ENCODE assay signal across 21 cellular contexts in the genomic region with DNA sequence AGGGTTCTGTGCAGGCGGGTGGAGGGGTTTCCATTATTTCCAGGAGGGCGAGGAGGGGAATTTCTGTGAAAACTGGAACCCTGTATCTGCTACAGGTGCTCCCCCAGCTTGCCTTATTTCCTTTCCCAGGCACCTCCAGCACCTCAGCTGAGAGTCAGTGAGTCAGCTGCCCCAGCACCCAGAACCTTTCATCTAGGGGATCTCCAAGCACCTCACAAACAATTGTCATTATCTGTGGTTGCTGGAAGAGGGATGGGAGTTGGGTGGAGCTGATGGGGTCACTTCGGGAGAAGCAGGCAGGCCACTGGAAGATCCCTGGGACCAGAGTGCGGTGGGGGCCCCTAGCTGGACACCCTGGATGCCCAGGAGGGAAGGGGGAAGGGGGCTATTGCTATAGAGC. TPM values are rescaled to one million over a fixed set of nuclear protein-coding genes. Genes with fewer than 3 reads are reported as not detected.
"Had no signal": no experiment of that assay in that cellular context is flagged by ENCODE, and none has a peak within 500 bp of the region (broad histone marks: within the 10 kb centered on the region; RNA-seq: fewer than 3 reads in every experiment).

No MANE protein-coding gene starts in this region.

- H3K9me3 Mint-ChIP-seq: stimulated activated effector memory CD8-positive, alpha-beta T cell treated with anti-CD3 and anti-CD28 coated beads, Interleukin-12 subunit alpha, Interleukin-12 subunit beta, amount 100 ng/mL, for 72 hours had no signal

- H3K4me1 ChIP-seq: ascending aorta, breast epithelium, prostate gland, upper lobe of right lung had no signal

- H3K27ac Mint-ChIP-seq: nephron progenitor cell; stimulated activated effector memory CD8-positive, alpha-beta T cell treated with anti-CD3 and anti-CD28 coated beads, Interleukin-12 subunit alpha, Interleukin-12 subunit beta, amount 100 ng/mL, for 72 hours had no signal

- H3K4me3 ChIP-seq: ascending aorta, breast epithelium, coronary artery, gastroesophageal sphincter, heart left ventricle, left ventricle myocardium inferior, prostate gland, right atrium auricular region, SK-N-MC, upper lobe of right lung had no signal

- H3K36me3 Mint-ChIP-seq: stimulated activated effector memory CD8-positive, alpha-beta T cell treated with anti-CD3 and anti-CD28 coated beads, Interleukin-12 subunit alpha, Interleukin-12 subunit beta, amount 100 ng/mL, for 72 hours had no signal

- ATAC-seq: esophagus mucosa; gastroesophageal sphincter; heart left ventricle; stimulated activated effector memory CD8-positive, alpha-beta T cell treated with anti-CD3 and anti-CD28 coated beads, Interleukin-12 subunit alpha, Interleukin-12 subunit beta, amount 100 ng/mL, for 72 hours; upper lobe of right lung had no signal

- H3K27me3 ChIP-seq: right atrium auricular region had no signal

- H3K36me3 ChIP-seq: ascending aorta, breast epithelium, gastroesophageal sphincter, left ventricle myocardium inferior, prostate gland, right atrium auricular region, upper lobe of right lung had no signal

- H3K27ac ChIP-seq: ascending aorta, breast epithelium, coronary artery, gastroesophageal sphincter, heart left ventricle, left ventricle myocardium inferior, prostate gland, right atrium auricular region, SK-N-MC, upper lobe of right lung had no signal

- H3K9me3 ChIP-seq: ascending aorta, breast epithelium, gastroesophageal sphincter, heart left ventricle, left ventricle myocardium inferior, prostate gland, right atrium auricular region, upper lobe of right lung had no signal

- DNase-seq: activated CD4-positive, alpha-beta T cell treated with anti-CD3 and anti-CD28 coated beads, Interleukin-2, amount 50 U/mL, for 48 hours; activated CD4-positive, CD25-positive, alpha-beta regulatory T cell; heart left ventricle; left ventricle myocardium inferior; nephron progenitor cell; stimulated activated CD4-positive, alpha-beta T cell treated with anti-CD3 and anti-CD28 coated beads, Interleukin-4, amount 100 ng/mL, for 24 hours; T1000; upper lobe of right lung had no signal

- H3K4me3 Mint-ChIP-seq: nephron progenitor cell; stimulated activated effector memory CD8-positive, alpha-beta T cell treated with anti-CD3 and anti-CD28 coated beads, Interleukin-12 subunit alpha, Interleukin-12 subunit beta, amount 100 ng/mL, for 72 hours had no signal

RNA-seq across cellular contexts. Expression of a gene that starts 27.8 kb away (rescaled TPM):
- total RNA-seq: ascending aorta, kidney epithelial cell, myocyte, omental fat pad, right atrium auricular region, skeletal muscle tissue had no signal
